ENCODE assay signal across 17 cellular contexts in genomic region chr10:32373496-32373895, GRCh38. TPM values are rescaled to one million over a fixed set of nuclear protein-coding genes. Genes with fewer than 3 reads are reported as not detected.
DNase-seq lines count a peak whose midpoint lies in the region; ATAC-seq lines count a peak whose summit lies in the region.
"Had no signal": no experiment of that assay in that cellular context is flagged by ENCODE, and none has a peak within 500 bp of the region (broad histone marks: within the 10 kb centered on the region; RNA-seq: fewer than 3 reads in every experiment).

No MANE protein-coding gene starts in this region.

- no peak for DNase-seq in activated T-cell treated with anti-CD3 and anti-CD28 coated beads, Interleukin-2, amount 50 U/mL, for 24 hours
- DNase-seq in activated T-cell treated with anti-CD3 and anti-CD28 coated beads, Interleukin-2, amount 50 U/mL, for 4 hours = no peak
- no peak for DNase-seq in CD4-positive, alpha-beta memory T cell
- no peak for DNase-seq in naive thymus-derived CD4-positive, alpha-beta T cell
- DNase-seq in middle frontal gyrus (ENCODE audit: extremely low spot score, low spot score) (no peak), islet precursor cell (no peak), AG20443 (ENCODE audit: low spot score) (no peak)
- DNase-seq: HFFc6, MG63, NCI-H1092 treated with DMSO at 0.1 percent for 48 hours, NCI-H2081 treated with DMSO at 0.1 percent for 48 hours, NCI-H510A treated with DMSO at 0.1 percent for 48 hours had no signal

- H3K27me3 ChIP-seq in CD4-positive, alpha-beta memory T cell (ENCODE audit: insufficient read depth, low read length) = no peaks in the 10 kb centered on the region
- no peaks in the 10 kb centered on the region for H3K27me3 ChIP-seq in naive thymus-derived CD4-positive, alpha-beta T cell (ENCODE audit: control insufficient read depth in 2 of 2, insufficient read depth in 2 of 2, low read length in 2 of 2)
- H3K27me3 ChIP-seq: MG63 had no signal

- H3K4me1 Mint-ChIP-seq in activated T-cell treated with anti-CD3 and anti-CD28 coated beads, Interleukin-2, amount 50 U/mL, for 24 hours (ENCODE audit: low read depth) = peaks cover 61% of the 10 kb centered on the region
- peaks cover 47% of the 10 kb centered on the region for H3K4me1 Mint-ChIP-seq in activated T-cell treated with anti-CD3 and anti-CD28 coated beads, Interleukin-2, amount 50 U/mL, for 4 hours (ENCODE audit: low read depth)
- H3K4me1 Mint-ChIP-seq in CD4-positive, alpha-beta memory T cell = peaks cover 40 to 64% (median 51%) of the 10 kb centered on the region in 4 donors
- peaks cover 35% of the 10 kb centered on the region for H3K4me1 Mint-ChIP-seq in activated T-helper 17 cell treated with anti-CD3 and anti-CD28 coated beads, Interleukin-2, amount 50 U/mL, for 72 hours
- H3K4me1 Mint-ChIP-seq in naive thymus-derived CD4-positive, alpha-beta T cell = peaks cover 21 to 69% (median 54%) of the 10 kb centered on the region in 7 donors

- POLR2A ChIA-PET in CD4-positive, alpha-beta memory T cell (lab: Charles Lee; ENCODE audit: partially characterized antibody) = interaction anchor here (0.6 to 1.7 kb wide), 10 partner anchors 10 to 636 kb away, joined by 3 to 5 read pairs (median 4); partner anchors contain the start of gene CCDC7
- POLR2A ChIA-PET in naive thymus-derived CD4-positive, alpha-beta T cell (lab: Charles Lee) = interaction anchor here (0.5 to 10.0 kb wide), 6 partner anchors 26 to 110 kb away, joined by 3 to 111 read pairs (median 6); partner anchors contain the start of genes CCDC7 and EPC1

- no peak for ATAC-seq in activated T-cell treated with anti-CD3 and anti-CD28 coated beads, Interleukin-2, amount 50 U/mL, for 4 hours
- no peak for ATAC-seq in activated T-helper 17 cell treated with anti-CD3 and anti-CD28 coated beads, Interleukin-2, amount 50 U/mL, for 72 hours (replicated peaks)
- ATAC-seq in naive thymus-derived CD4-positive, alpha-beta T cell = no peak
- ATAC-seq: Panc1, Right ventricle myocardium inferior had no signal

- peaks cover 6% of the 10 kb centered on the region for H3K36me3 ChIP-seq in CD4-positive, alpha-beta memory T cell (ENCODE audit: insufficient read depth, low read length)
- no peaks in the 10 kb centered on the region for H3K36me3 ChIP-seq in naive thymus-derived CD4-positive, alpha-beta T cell (ENCODE audit: control insufficient read depth in 2 of 3, insufficient read depth in 3 of 3, low read length in 3 of 3)
- H3K36me3 ChIP-seq: MG63 had no signal

- peaks cover 67% of the 10 kb centered on the region for H3K4me1 ChIP-seq in CD4-positive, alpha-beta memory T cell (ENCODE audit: insufficient read depth, low read length)
- H3K4me1 ChIP-seq in naive thymus-derived CD4-positive, alpha-beta T cell (ENCODE audit: control insufficient read depth in 2 of 2, insufficient read depth in 2 of 2, low read length in 2 of 2) = peaks cover 5 to 21% of the 10 kb centered on the region in 2 donors

- H3K27ac ChIP-seq in CD4-positive, alpha-beta memory T cell (ENCODE audit: low read depth, low read length) = no peak overlapping the region
- peak overlapping the region; percentile 18 for H3K27ac ChIP-seq in naive thymus-derived CD4-positive, alpha-beta T cell (ENCODE audit: low read depth, low read length)
- H3K27ac ChIP-seq: SK-N-MC had no signal

- H3K36me3 Mint-ChIP-seq in activated T-cell treated with anti-CD3 and anti-CD28 coated beads, Interleukin-2, amount 50 U/mL, for 24 hours (ENCODE audit: low read depth) = peaks cover 13% of the 10 kb centered on the region
- H3K36me3 Mint-ChIP-seq in activated T-cell treated with anti-CD3 and anti-CD28 coated beads, Interleukin-2, amount 50 U/mL, for 4 hours (ENCODE audit: insufficient read depth) = peaks cover 3% of the 10 kb centered on the region
- peaks cover 15 to 29% of the 10 kb centered on the region in 2 donors for H3K36me3 Mint-ChIP-seq in CD4-positive, alpha-beta memory T cell
- H3K36me3 Mint-ChIP-seq in activated T-helper 17 cell treated with anti-CD3 and anti-CD28 coated beads, Interleukin-2, amount 50 U/mL, for 72 hours (ENCODE audit: low read depth) = peaks cover 48% of the 10 kb centered on the region
- peaks cover 4 to 23% (median 14%) of the 10 kb centered on the region in 5 donors for H3K36me3 Mint-ChIP-seq in naive thymus-derived CD4-positive, alpha-beta T cell

- no peaks in the 10 kb centered on the region for H3K27me3 Mint-ChIP-seq in activated T-cell treated with anti-CD3 and anti-CD28 coated beads, Interleukin-2, amount 50 U/mL, for 24 hours
- no peaks in the 10 kb centered on the region for H3K27me3 Mint-ChIP-seq in activated T-cell treated with anti-CD3 and anti-CD28 coated beads, Interleukin-2, amount 50 U/mL, for 4 hours (ENCODE audit: low read depth)
- no peaks in the 10 kb centered on the region for H3K27me3 Mint-ChIP-seq in CD4-positive, alpha-beta memory T cell
- H3K27me3 Mint-ChIP-seq in activated T-helper 17 cell treated with anti-CD3 and anti-CD28 coated beads, Interleukin-2, amount 50 U/mL, for 72 hours = no peaks in the 10 kb centered on the region
- H3K27me3 Mint-ChIP-seq in naive thymus-derived CD4-positive, alpha-beta T cell = no peaks in the 10 kb centered on the region

- H3K4me3 ChIP-seq in CD4-positive, alpha-beta memory T cell (ENCODE audit: low read length in 2 of 2) = no peak overlapping the region
- no peak overlapping the region for H3K4me3 ChIP-seq in naive thymus-derived CD4-positive, alpha-beta T cell (ENCODE audit: low read length)
- H3K4me3 ChIP-seq: MG63, SK-N-MC had no signal

- CTCF ChIA-PET in CD4-positive, alpha-beta memory T cell (lab: Charles Lee; ENCODE audit: partially characterized antibody) = interaction anchor here (0.8 to 2.1 kb wide), 4 partner anchors 20 to 636 kb away, joined by 3 to 8 read pairs (median 3); no protein-coding TSS in a partner anchor
- CTCF ChIA-PET in naive thymus-derived CD4-positive, alpha-beta T cell (lab: Charles Lee) = interaction anchor here (0.7 to 1.1 kb wide), 3 partner anchors 25 to 779 kb away, joined by 3 to 4 read pairs (median 3); no protein-coding TSS in a partner anchor

- H3K27ac Mint-ChIP-seq in activated T-cell treated with anti-CD3 and anti-CD28 coated beads, Interleukin-2, amount 50 U/mL, for 24 hours = peak overlapping the region; percentile 13
- peak overlapping the region in 6 of 7 donors; percentile 14 to 67 (median 50) for H3K27ac Mint-ChIP-seq in CD4-positive, alpha-beta memory T cell
- peak overlapping the region; percentile 10 for H3K27ac Mint-ChIP-seq in activated T-helper 17 cell treated with anti-CD3 and anti-CD28 coated beads, Interleukin-2, amount 50 U/mL, for 72 hours
- peak overlapping the region in 5 of 9 donors; percentile 9 to 71 (median 59) for H3K27ac Mint-ChIP-seq in naive thymus-derived CD4-positive, alpha-beta T cell
- H3K27ac Mint-ChIP-seq: CD14-positive monocyte, HFFc6 had no signal

- no peak overlapping the region for H3K4me3 Mint-ChIP-seq in activated T-cell treated with anti-CD3 and anti-CD28 coated beads, Interleukin-2, amount 50 U/mL, for 24 hours
- H3K4me3 Mint-ChIP-seq in activated T-cell treated with anti-CD3 and anti-CD28 coated beads, Interleukin-2, amount 50 U/mL, for 4 hours = no peak overlapping the region
- peak overlapping the region in 5 of 8 donors; percentile 27 to 44 (median 35) for H3K4me3 Mint-ChIP-seq in CD4-positive, alpha-beta memory T cell
- no peak overlapping the region for H3K4me3 Mint-ChIP-seq in activated T-helper 17 cell treated with anti-CD3 and anti-CD28 coated beads, Interleukin-2, amount 50 U/mL, for 72 hours
- H3K4me3 Mint-ChIP-seq in naive thymus-derived CD4-positive, alpha-beta T cell = peak overlapping the region in 5 of 10 donors; percentile 5 to 71 (median 11)
- H3K4me3 Mint-ChIP-seq: CD14-positive monocyte, HFFc6 had no signal

- no peaks in the 10 kb centered on the region for H3K9me3 ChIP-seq in CD4-positive, alpha-beta memory T cell (ENCODE audit: control insufficient read depth in 1 of 2, low read length in 2 of 2)
- H3K9me3 ChIP-seq in naive thymus-derived CD4-positive, alpha-beta T cell (ENCODE audit: control insufficient read depth in 2 of 3, low read length in 3 of 3) = no peaks in the 10 kb centered on the region
- H3K9me3 ChIP-seq: MG63 had no signal

- intact Hi-C loops in CD4-positive, alpha-beta memory T cell (cut with micrococcal nuclease) = loop anchor here (10.0 kb wide), 1 partner anchor 449 kb away; the partner anchor contains the start of gene ARHGAP12
- intact Hi-C loops in naive thymus-derived CD4-positive, alpha-beta T cell (cut with micrococcal nuclease) = loop anchor here (10.0 kb wide), 3 partner anchors 509 to 1669 kb away; no protein-coding TSS in a partner anchor

- H3K9me3 Mint-ChIP-seq in activated T-cell treated with anti-CD3 and anti-CD28 coated beads, Interleukin-2, amount 50 U/mL, for 24 hours = no peaks in the 10 kb centered on the region
- peaks cover 3% of the 10 kb centered on the region for H3K9me3 Mint-ChIP-seq in activated T-cell treated with anti-CD3 and anti-CD28 coated beads, Interleukin-2, amount 50 U/mL, for 4 hours
- H3K9me3 Mint-ChIP-seq in CD4-positive, alpha-beta memory T cell = no peaks in the 10 kb centered on the region
- H3K9me3 Mint-ChIP-seq in activated T-helper 17 cell treated with anti-CD3 and anti-CD28 coated beads, Interleukin-2, amount 50 U/mL, for 72 hours = no peaks in the 10 kb centered on the region
- H3K9me3 Mint-ChIP-seq in naive thymus-derived CD4-positive, alpha-beta T cell = no peaks in the 10 kb centered on the region
- H3K9me3 Mint-ChIP-seq: CD14-positive monocyte, HFFc6 had no signal

RNA-seq across cellular contexts. Expression of gene EPC1, which starts 26.5 kb away (rescaled TPM):
- 10 to 100 TPM; 44.9 to 53.5 (median 46.0) TPM for total RNA-seq in activated T-cell treated with anti-CD3 and anti-CD28 coated beads, Interleukin-2, amount 50 U/mL, for 4 hours
- total RNA-seq in CD4-positive, alpha-beta memory T cell = 100 to 1,000 TPM; 105 to 112 TPM
- 10 to 100 TPM; 46.0 to 57.0 TPM for polyA plus RNA-seq in CD4-positive, alpha-beta memory T cell
- total RNA-seq in activated T-helper 17 cell treated with anti-CD3 and anti-CD28 coated beads, Interleukin-2, amount 50 U/mL, for 72 hours = 10 to 100 TPM; 36.3 to 40.4 TPM
- total RNA-seq in naive thymus-derived CD4-positive, alpha-beta T cell = 100 to 1,000 TPM in 4 of 5 experiments, 10 to 100 TPM in 1; 46.0 to 156 (median 117) TPM
- polyA plus RNA-seq in naive thymus-derived CD4-positive, alpha-beta T cell = 10 to 100 TPM; 50.0 to 63.3 TPM

Comparison
In these comparisons a context has a peak if more than half of its experiments do, and no peak if none do; other contexts are left out.
1. H3K4me3 Mint-ChIP-seq: peak in CD4-positive, alpha-beta memory T cell (5 of 8); none in activated T-cell treated with anti-CD3 and anti-CD28 coated beads, Interleukin-2, amount 50 U/mL, for 24 hours (single experiment), activated T-cell treated with anti-CD3 and anti-CD28 coated beads, Interleukin-2, amount 50 U/mL, for 4 hours (single experiment) and activated T-helper 17 cell treated with anti-CD3 and anti-CD28 coated beads, Interleukin-2, amount 50 U/mL, for 72 hours (single experiment).
2. Peak in every context shown above with its lines, with median percentiles within 50 percentile points of each other: H3K27ac Mint-ChIP-seq.